16 cellular contexts compared by ENCODE assay signal in the genomic region with DNA sequence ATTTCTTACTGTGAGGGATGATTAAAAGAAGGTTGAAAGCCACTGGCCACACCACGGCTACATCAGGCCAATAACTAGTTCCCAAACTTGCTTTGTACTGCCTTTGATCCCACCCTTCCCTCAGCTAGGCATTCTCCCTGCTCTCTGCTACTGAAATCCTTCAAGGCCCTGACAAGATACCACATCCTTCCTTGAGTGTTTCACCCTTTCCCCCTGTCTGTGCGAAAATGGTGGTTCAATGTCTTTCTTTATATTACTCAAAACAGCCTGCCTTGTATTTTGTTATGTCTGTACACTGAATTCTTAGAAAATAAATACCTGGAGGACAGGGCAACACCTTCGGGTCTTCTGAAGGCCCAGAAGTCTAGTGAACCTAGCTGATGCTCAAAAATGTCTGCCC. TPM values are rescaled to one million over a fixed set of nuclear protein-coding genes. Genes with fewer than 3 reads are reported as not detected.
DNase-seq lines count a peak whose midpoint lies in the region; ATAC-seq, FAIRE-seq and TF ChIP-seq lines count a peak whose summit lies in the region.
"Had no signal": no experiment of that assay in that cellular context is flagged by ENCODE, and none has a peak within 500 bp of the region (broad histone marks: within the 10 kb centered on the region; RNA-seq: fewer than 3 reads in every experiment).

No MANE protein-coding gene starts in this region.

- no peak overlapping the region for H2AK5ac ChIP-seq in H1 (ENCODE audit: low read depth, low read length)

- peak overlapping the region; percentile 96 for H2AFZ ChIP-seq in OCI-LY7 (ENCODE audit: low read length)
- H2AFZ ChIP-seq in H1 (ENCODE audit: low read length) = peak overlapping the region; percentile 97

- peaks cover 18% of the 10 kb centered on the region; the same call in 1 of the 2 replicates for H3K79me2 ChIP-seq in OCI-LY7 (ENCODE audit: insufficient read depth, low read depth, low read length)
- H3K79me2 ChIP-seq in H1 (ENCODE audit: control insufficient read depth in 1 of 2, insufficient read depth in 2 of 2, low read length in 2 of 2) = peaks cover 0 to 25% of the 10 kb centered on the region in 2 experiments; a peak in 3 of 4 replicates

- POLR2A ChIA-PET in OCI-LY7 (lab: Charles Lee) (interaction anchor here (0.7 to 1.0 kb wide), 2 partner anchors 12 to 859 kb away, joined by 3 read pairs; no protein-coding TSS in a partner anchor), H1 (lab: Charles Lee; ENCODE audit: partially characterized antibody) (interaction anchor here (1.5 kb wide), 1 partner anchor 100 kb away, joined by 3 read pairs; no protein-coding TSS in a partner anchor)

- intact Hi-C loops in OCI-LY7 (cut with micrococcal nuclease; ENCODE audit: unreplicated experiment) = loop anchor here (5.0 kb wide), 1 partner anchor 1121 kb away; no protein-coding TSS in a partner anchor

- H3K9me3 ChIP-seq in OCI-LY7 (ENCODE audit: low read length) = no peaks in the 10 kb centered on the region
- no peaks in the 10 kb centered on the region for H3K9me3 ChIP-seq in H1 (ENCODE audit: insufficient read depth in 2 of 2, low read depth in 1 of 2, low read length in 1 of 2)
- H3K9me3 ChIP-seq: left ventricle myocardium inferior had no signal

- H3K4me1 ChIP-seq in OCI-LY7 (ENCODE audit: insufficient read depth, low read length, poor library complexity, severe bottlenecking) = peaks cover 27% of the 10 kb centered on the region
- peaks cover 0 to 5% (median 2%) of the 10 kb centered on the region in 4 experiments; a peak in 3 of 7 replicates for H3K4me1 ChIP-seq in H1 (replicated peaks in 1 of 4; ENCODE audit: control insufficient read depth in 3 of 4, insufficient read depth in 4 of 4, low read length in 3 of 4)

- no peak overlapping the region for H3K18ac ChIP-seq in H1 (ENCODE audit: extremely low read depth, low read length)

- H3K4me1 Mint-ChIP-seq in activated T-cell treated with anti-CD3 and anti-CD28 coated beads, Interleukin-2, amount 50 U/mL, for 24 hours (ENCODE audit: low read depth) = peaks cover 46% of the 10 kb centered on the region
- H3K4me1 Mint-ChIP-seq in stimulated activated effector memory CD8-positive, alpha-beta T cell treated with anti-CD3 and anti-CD28 coated beads, Interleukin-12 subunit alpha, Interleukin-12 subunit beta, amount 100 ng/mL, for 72 hours = peaks cover 44% of the 10 kb centered on the region

- H3K4me3 Mint-ChIP-seq in activated T-cell treated with anti-CD3 and anti-CD28 coated beads, Interleukin-2, amount 50 U/mL, for 24 hours = peak overlapping the region; percentile 97
- H3K4me3 Mint-ChIP-seq in stimulated activated effector memory CD8-positive, alpha-beta T cell treated with anti-CD3 and anti-CD28 coated beads, Interleukin-12 subunit alpha, Interleukin-12 subunit beta, amount 100 ng/mL, for 72 hours = peak overlapping the region; percentile 85

- peaks cover 10% of the 10 kb centered on the region for H3K36me3 Mint-ChIP-seq in activated T-cell treated with anti-CD3 and anti-CD28 coated beads, Interleukin-2, amount 50 U/mL, for 24 hours (ENCODE audit: low read depth)
- H3K36me3 Mint-ChIP-seq in stimulated activated effector memory CD8-positive, alpha-beta T cell treated with anti-CD3 and anti-CD28 coated beads, Interleukin-12 subunit alpha, Interleukin-12 subunit beta, amount 100 ng/mL, for 72 hours = peaks cover 12% of the 10 kb centered on the region

- no peak for FAIRE-seq in H1 (lab: Jason Lieb, UNC)

- H3K36me3 ChIP-seq in OCI-LY7 (ENCODE audit: insufficient read depth, low read length) = no peaks in the 10 kb centered on the region
- no peaks in the 10 kb centered on the region for H3K36me3 ChIP-seq in H1 (ENCODE audit: control insufficient read depth in 2 of 4, insufficient read depth in 4 of 4, low read length in 3 of 4)
- H3K36me3 ChIP-seq: left ventricle myocardium inferior had no signal

- peaks cover 3% of the 10 kb centered on the region for H3K27me3 Mint-ChIP-seq in activated T-cell treated with anti-CD3 and anti-CD28 coated beads, Interleukin-2, amount 50 U/mL, for 24 hours

- no peak overlapping the region for H2BK120ac ChIP-seq in H1 (replicated peaks; ENCODE audit: low read depth, low read length)

- H2BK5ac ChIP-seq in H1 (ENCODE audit: low read depth, low read length) = no peak overlapping the region

- no peak overlapping the region for H3K27ac ChIP-seq in OCI-LY7 (ENCODE audit: low read depth, low read length, poor library complexity, severe bottlenecking)
- no peak overlapping the region for H3K27ac ChIP-seq in H1 (ENCODE audit: low read depth, low read length)

- no peaks in the 10 kb centered on the region for H3K9me3 Mint-ChIP-seq in activated T-cell treated with anti-CD3 and anti-CD28 coated beads, Interleukin-2, amount 50 U/mL, for 24 hours
- H3K9me3 Mint-ChIP-seq in stimulated activated effector memory CD8-positive, alpha-beta T cell treated with anti-CD3 and anti-CD28 coated beads, Interleukin-12 subunit alpha, Interleukin-12 subunit beta, amount 100 ng/mL, for 72 hours = no peaks in the 10 kb centered on the region
- H3K9me3 Mint-ChIP-seq: naive B cell had no signal

- WGBS in H1 (ENCODE audit: extremely low coverage in 1 of 2, insufficient coverage in 1 of 2, insufficient read length in 1 of 2, insufficient replicate concordance in 2 of 2, low coverage in 1 of 2, low lambda C conversion rate in 2 of 2, missing lambda C conversion rate in 1 of 2), 2 experiments = 91% methylated on average over 3 of the region's 3 CpGs; no CpG with 5 or more reads in 1 of the 2 experiments

- DNase-seq in activated T-cell treated with anti-CD3 and anti-CD28 coated beads, Interleukin-2, amount 50 U/mL, for 24 hours = no peak
- DNase-seq in activated T-cell treated with anti-CD3 and anti-CD28 coated beads, Interleukin-2, amount 50 U/mL, for 1 hour = no peak
- DNase-seq in OCI-LY7 (ENCODE audit: low spot score) (no peak), H1 (ENCODE audit: low read depth in 1 of 2, low spot score in 2 of 2) (no peak), NCI-H2196 treated with DMSO at 0.1 percent for 48 hours (lab: John Stamatoyannopoulos, UW; ENCODE audit: unreplicated experiment) (no peak), NCI-H2029 treated with DMSO at 0.1 percent for 48 hours (lab: John Stamatoyannopoulos, UW) (no peak)
- DNase-seq in stimulated activated effector memory CD8-positive, alpha-beta T cell treated with anti-CD3 and anti-CD28 coated beads, Interleukin-12 subunit alpha, Interleukin-12 subunit beta, amount 100 ng/mL, for 72 hours (ENCODE audit: low spot score in 2 of 2) = peak in 1 of 2 donors; percentile 68
- DNase-seq: ACHN; Calu3; dermis blood vessel endothelial cell; left ventricle myocardium inferior; naive B cell; NCI-H1105; NK-92 treated with Interleukin-12 subunit alpha and Interleukin-12 subunit beta, amount 100 ng/mL, for 24 hours; stimulated activated CD4-positive, alpha-beta T cell treated with anti-CD3 and anti-CD28 coated beads, Interleukin-1b, Interleukin-23, amount 100 ng/mL, for 48 hours had no signal

- no peak overlapping the region for H3K4me3 ChIP-seq in OCI-LY7 (ENCODE audit: low read depth, low read length, poor library complexity, severe bottlenecking)
- H3K4me3 ChIP-seq in H1 (ENCODE audit: extremely low read depth in 1 of 4, insufficient read depth in 2 of 4, low read depth in 3 of 4, low read length in 4 of 4) = no peak overlapping the region

- no peak overlapping the region for H3K23ac ChIP-seq in H1 (ENCODE audit: insufficient read length)

- H3K9me2 ChIP-seq in OCI-LY7 (ENCODE audit: insufficient read depth, low read length) = no peaks in the 10 kb centered on the region

- H2BK20ac ChIP-seq in H1 (ENCODE audit: low read length) = 0 out of 2 replicates have a peak overlapping the region, but pooled peaks have one; percentile 35

- H3K27ac Mint-ChIP-seq in activated T-cell treated with anti-CD3 and anti-CD28 coated beads, Interleukin-2, amount 50 U/mL, for 24 hours = peak overlapping the region; percentile 83
- H3K27ac Mint-ChIP-seq in stimulated activated effector memory CD8-positive, alpha-beta T cell treated with anti-CD3 and anti-CD28 coated beads, Interleukin-12 subunit alpha, Interleukin-12 subunit beta, amount 100 ng/mL, for 72 hours = peak overlapping the region; percentile 96

- H3K56ac ChIP-seq in H1 (replicated peaks; ENCODE audit: insufficient read length, low read depth, low read length) = no peak overlapping the region

- BruUV-seq in OCI-LY7 (replicated peaks; lab: Mats Ljungman, UMichigan) = no TSS peak

- peak; percentile 65 for ATAC-seq in stimulated activated effector memory CD8-positive, alpha-beta T cell treated with anti-CD3 and anti-CD28 coated beads, Interleukin-12 subunit alpha, Interleukin-12 subunit beta, amount 100 ng/mL, for 72 hours
- no peak for ATAC-seq in HG03354 (IDR thresholded peaks at IDR 0.05; ENCODE audit: poor library complexity, severe bottlenecking, unreplicated experiment)

- H2BK15ac ChIP-seq in H1 (ENCODE audit: low read length) = no peak overlapping the region

- H3K23me2 ChIP-seq in H1 (ENCODE audit: low read depth, low read length) = peaks cover 9% of the 10 kb centered on the region; the same call in 1 of the 2 replicates

- H4K91ac ChIP-seq in H1 (replicated peaks; ENCODE audit: insufficient read length, low read length) = no peak overlapping the region

- 0 out of 2 replicates have a peak, but pooled peaks cover 3% of the 10 kb centered on the region for H4K20me1 ChIP-seq in OCI-LY7 (ENCODE audit: insufficient read depth, low read length)
- no peaks in the 10 kb centered on the region for H4K20me1 ChIP-seq in H1 (replicated peaks in 1 of 2; ENCODE audit: control insufficient read depth in 1 of 2, insufficient read depth in 2 of 2, low read length in 2 of 2)

- no peak overlapping the region for H4K5ac ChIP-seq in H1 (ENCODE audit: insufficient read length, low read depth, low read length)

- TF ChIP-seq POLR2A in H1 (IDR thresholded peaks at IDR 0.05; ENCODE audit: control extremely low read depth in 1 of 2, low read depth in 2 of 2, low read length in 2 of 2) = no peak

- CTCF ChIA-PET in OCI-LY7 (lab: Charles Lee; ENCODE audit: unreplicated experiment) = no interaction called here
- CTCF ChIA-PET in H1 (lab: Charles Lee; ENCODE audit: partially characterized antibody) = interaction anchor here (0.9 to 1.6 kb wide), 9 partner anchors 7 to 451 kb away, joined by 3 to 7 read pairs (median 4); partner anchors contain the start of gene EPHB3

- TF ChIP-seq RAD21 in H1 (IDR thresholded peaks at IDR 0.05 in 1 of 2, conservative IDR thresholded peaks at IDR 0.05 in 1 of 2; ENCODE audit: low read depth in 2 of 2, low read length in 2 of 2) = no peak

- H3K4me2 ChIP-seq in OCI-LY7 (ENCODE audit: low read length) (no peak overlapping the region), H1 (ENCODE audit: insufficient read depth in 1 of 2, low read depth in 2 of 2, low read length in 2 of 2) (no peak overlapping the region)

- TF ChIP-seq CTCF in OCI-LY7 (conservative IDR thresholded peaks at IDR 0.05; ENCODE audit: low read length) = no peak
- TF ChIP-seq CTCF in H1 (IDR thresholded peaks at IDR 0.05; ENCODE audit: control extremely low read depth in 1 of 3, insufficient read depth in 1 of 3, low read depth in 1 of 3, low read length in 3 of 3) = no peak

- H3K9ac ChIP-seq in H1 (replicated peaks in 1 of 4; ENCODE audit: extremely low read depth in 1 of 4, low read depth in 3 of 4, low read length in 3 of 4) = no peak overlapping the region

- H3K27me3 ChIP-seq in H1 (replicated peaks in 1 of 4; ENCODE audit: control insufficient read depth in 3 of 4, extremely low read depth in 1 of 4, insufficient read depth in 3 of 4, low read length in 3 of 4) = no peaks in the 10 kb centered on the region; a peak in 1 of 7 replicates

- H3K4ac ChIP-seq in H1 (replicated peaks; ENCODE audit: insufficient read length, low read depth, low read length) = no peak overlapping the region

- no peak for TF ChIP-seq EP300 in H1 (IDR thresholded peaks at IDR 0.05; ENCODE audit: borderline replicate concordance in 1 of 2, low read depth in 2 of 2, low read length in 2 of 2)

- H2BK12ac ChIP-seq in H1 (ENCODE audit: low read depth, low read length) = peak overlapping the region; percentile 20; the same call in 1 of the 2 replicates

- no peak overlapping the region for H4K8ac ChIP-seq in H1 (ENCODE audit: extremely low read depth, insufficient read depth, low read length)

- H3K79me1 ChIP-seq in H1 (ENCODE audit: low read depth, low read length) = peaks cover 6% of the 10 kb centered on the region; the same call in 1 of the 2 replicates

- H3K14ac ChIP-seq in H1 (ENCODE audit: insufficient read length) = no peak overlapping the region

RNA-seq across cellular contexts. Expression of gene VPS8, which starts 0.9 kb away (rescaled TPM):
- total RNA-seq in OCI-LY7 (2014; rRNA removed; shearing (Covaris generic)) = 33.5 and 38.6 TPM in 2 replicates
- total RNA-seq in OCI-LY7 (2022) = 44.9 and 45.9 TPM in 2 replicates
- total RNA-seq in H1 (2021; fragmentation: NEBNext Ultra II Directional; extraction: Animal tissue kit (Norgen Biotek cat#: 25700)) = 38.0 and 41.0 TPM in 2 replicates
- polyA plus RNA-seq in H1 (2011; rRNA removed) = 11.6 and 13.0 TPM in 2 replicates
- 17.5 TPM for polyA plus RNA-seq in H1 (2011; cell fraction: cytosol; rRNA removed)
- polyA plus RNA-seq in H1 (2011; cell fraction: nucleus; rRNA removed) = 13.0 TPM
- polyA plus RNA-seq in H1 (2012, experiment 1 of 2) = 13.6 to 18.2 TPM (median 16.1 TPM) in 4 replicates
- 1.2 TPM for polyA plus RNA-seq in H1 (2012, experiment 2 of 2)
- polyA plus RNA-seq in H1 (2013, experiment 1 of 2) = 11.4 TPM
- polyA plus RNA-seq in H1 (2013, experiment 2 of 2) = 11.6 TPM
- 52.1 and 77.3 TPM in 2 replicates for polyA minus RNA-seq in H1 (2011; rRNA and poly(A)+ RNA removed)
- polyA minus RNA-seq in H1 (2011; cell fraction: cytosol; rRNA and poly(A)+ RNA removed) = 21.4 TPM
- polyA minus RNA-seq in H1 (2011; cell fraction: nucleus; rRNA and poly(A)+ RNA removed) = 144 TPM
